ENCODE assay signal across 23 cellular contexts in the genomic region with DNA sequence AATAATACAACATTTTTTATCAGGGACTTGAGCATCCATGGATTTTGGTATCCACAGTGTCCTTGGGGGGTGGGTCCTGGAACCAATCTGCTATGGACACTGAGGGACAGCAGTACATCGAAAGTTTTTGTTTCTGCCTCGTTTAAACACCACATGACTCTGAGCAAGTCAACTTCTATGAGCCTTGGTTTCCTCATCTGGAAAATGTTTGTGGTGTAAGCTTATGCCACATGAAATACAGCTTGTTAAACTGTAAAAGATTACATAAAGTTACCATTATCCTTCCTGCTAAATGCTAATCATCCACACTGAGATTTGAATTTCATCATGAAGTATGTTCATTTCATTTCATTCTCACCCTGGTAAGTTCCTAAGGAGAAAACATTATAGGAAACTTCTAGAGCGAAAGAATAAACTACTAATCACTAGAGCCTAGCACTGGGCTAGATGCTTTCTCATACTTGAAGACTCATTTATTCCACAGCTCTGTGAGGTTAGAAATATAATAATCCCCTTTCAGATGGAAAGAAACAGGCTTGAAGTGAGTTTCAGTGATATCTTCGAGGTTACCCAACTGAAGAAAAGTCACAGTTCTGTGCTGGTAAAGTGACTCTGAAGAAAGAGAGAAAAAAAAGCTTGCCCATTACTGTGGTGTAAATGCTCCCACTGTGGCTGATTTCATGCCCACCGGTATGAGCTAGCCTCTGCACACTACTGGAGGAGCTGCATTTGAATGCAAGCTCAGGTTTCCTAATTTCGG. TPM values are rescaled to one million over a fixed set of nuclear protein-coding genes. Genes with fewer than 3 reads are reported as not detected.
DNase-seq lines count a peak whose midpoint lies in the region; ATAC-seq and TF ChIP-seq lines count a peak whose summit lies in the region.
"Had no signal": no experiment of that assay in that cellular context is flagged by ENCODE, and none has a peak within 500 bp of the region (broad histone marks: within the 10 kb centered on the region; RNA-seq: fewer than 3 reads in every experiment).

No MANE protein-coding gene starts in this region.

- H2AK5ac ChIP-seq in mesenchymal stem cell (ENCODE audit: low read length, severe bottlenecking), result peak overlapping the region; percentile 65

- intact Hi-C loops in activated T-helper 1 cell treated with anti-CD3 and anti-CD28 coated beads, Interleukin-12 subunit alpha, Interleukin-12 subunit beta, Interleukin-2, Interleukin-4 antibody, amounts not matched to agents 30 ng/mL and 10 ng/mL and 1 ng/mL, durations not matched to agents 14 hours and 24 hours and 36 hours (cut with micrococcal nuclease), result loop anchor here (5.0 kb wide), 2 partner anchors 109 to 894 kb away; no protein-coding TSS in a partner anchor

- peak; percentile 74 for ATAC-seq in activated T-cell treated with anti-CD3 and anti-CD28 coated beads, Interleukin-2, amount 50 U/mL, for 72 hours (replicated peaks in 1 of 2)
- ATAC-seq: activated T-helper 17 cell treated with anti-CD3 and anti-CD28 coated beads, Interleukin-2, amount 50 U/mL, for 72 hours; left colon had no signal

- H3K27ac Mint-ChIP-seq in activated T-cell treated with anti-CD3 and anti-CD28 coated beads, Interleukin-2, amount 50 U/mL, for 72 hours, result no peak overlapping the region
- peak overlapping the region; percentile 8 for H3K27ac Mint-ChIP-seq in activated T-helper 1 cell treated with anti-CD3 and anti-CD28 coated beads, Interleukin-12 subunit alpha, Interleukin-12 subunit beta, Interleukin-2, Interleukin-4 antibody, amounts not matched to agents 30 ng/mL and 10 ng/mL and 1 ng/mL, durations not matched to agents 14 hours and 24 hours and 36 hours
- H3K27ac Mint-ChIP-seq in stimulated activated naive CD8-positive, alpha-beta T cell treated with anti-CD3 and anti-CD28 coated beads, Interleukin-15, Interleukin-2, amounts not matched to agents 100 ng/mL and 50 ng/mL, for 24 hours, result peak overlapping the region; percentile 59
- H3K27ac Mint-ChIP-seq in endodermal cell, result no peak overlapping the region
- H3K27ac Mint-ChIP-seq: activated naive CD4-positive, alpha-beta T cell treated with anti-CD3 and anti-CD28 coated beads, Interleukin-2, amount 50 U/mL, for 24 hours; activated T-helper 17 cell treated with anti-CD3 and anti-CD28 coated beads, Interleukin-2, amount 50 U/mL, for 72 hours had no signal

- H3K36me3 ChIP-seq in mesenchymal stem cell (ENCODE audit: control insufficient read depth in 1 of 2, insufficient read depth in 2 of 2, low read depth in 1 of 2, low read length in 2 of 2), result no peaks in the 10 kb centered on the region
- H3K36me3 ChIP-seq in endodermal cell (ENCODE audit: control insufficient read depth, insufficient read depth, low read length), result no peaks in the 10 kb centered on the region
- H3K36me3 ChIP-seq: BE2C, MG63, transverse colon had no signal

- H3K9me3 ChIP-seq in mesenchymal stem cell (ENCODE audit: control insufficient read depth, low read length) (no peaks in the 10 kb centered on the region), endodermal cell (ENCODE audit: control insufficient read depth, low read length) (no peaks in the 10 kb centered on the region)
- H3K9me3 ChIP-seq: BE2C, MG63, transverse colon had no signal

- no peak overlapping the region for H2BK5ac ChIP-seq in mesenchymal stem cell (ENCODE audit: low read depth, low read length, poor library complexity, severe bottlenecking)

- H3K4me3 ChIP-seq in mesenchymal stem cell (ENCODE audit: insufficient read depth in 1 of 2, low read depth in 1 of 2, low read length in 2 of 2), result no peak overlapping the region
- no peak overlapping the region for H3K4me3 ChIP-seq in endodermal cell (ENCODE audit: low read length)
- H3K4me3 ChIP-seq: MG63, transverse colon had no signal

- H2AFZ ChIP-seq in mesenchymal stem cell (ENCODE audit: low read depth, low read length), result no peak overlapping the region

- H4K91ac ChIP-seq in mesenchymal stem cell (ENCODE audit: low read length), result no peak overlapping the region

- H3K14ac ChIP-seq in mesenchymal stem cell (ENCODE audit: low read length in 2 of 2), result no peak overlapping the region

- H3K4me1 ChIP-seq in mesenchymal stem cell (ENCODE audit: control insufficient read depth, insufficient read depth, low read depth, low read length) (peaks cover 20% of the 10 kb centered on the region), endodermal cell (ENCODE audit: control insufficient read depth, insufficient read depth, low read length) (no peaks in the 10 kb centered on the region)

- H3K27me3 Mint-ChIP-seq in activated T-cell treated with anti-CD3 and anti-CD28 coated beads, Interleukin-2, amount 50 U/mL, for 72 hours (ENCODE audit: low read depth), result peaks cover 32% of the 10 kb centered on the region
- peaks cover 13% of the 10 kb centered on the region for H3K27me3 Mint-ChIP-seq in activated T-helper 1 cell treated with anti-CD3 and anti-CD28 coated beads, Interleukin-12 subunit alpha, Interleukin-12 subunit beta, Interleukin-2, Interleukin-4 antibody, amounts not matched to agents 30 ng/mL and 10 ng/mL and 1 ng/mL, durations not matched to agents 14 hours and 24 hours and 36 hours (ENCODE audit: insufficient read depth)
- peaks cover 6% of the 10 kb centered on the region for H3K27me3 Mint-ChIP-seq in stimulated activated naive CD8-positive, alpha-beta T cell treated with anti-CD3 and anti-CD28 coated beads, Interleukin-15, Interleukin-2, amounts not matched to agents 100 ng/mL and 50 ng/mL, for 24 hours
- peaks cover 2% of the 10 kb centered on the region for H3K27me3 Mint-ChIP-seq in endodermal cell (ENCODE audit: insufficient read depth)
- H3K27me3 Mint-ChIP-seq: activated naive CD4-positive, alpha-beta T cell treated with anti-CD3 and anti-CD28 coated beads, Interleukin-2, amount 50 U/mL, for 24 hours had no signal

- H3K9ac ChIP-seq in mesenchymal stem cell (ENCODE audit: low read length), result peak overlapping the region; percentile 71
- no peak overlapping the region for H3K9ac ChIP-seq in endodermal cell (ENCODE audit: extremely low read depth, low read length, poor library complexity, severe bottlenecking)
- H3K9ac ChIP-seq: KMS-11 had no signal

- peak in 1 of 2 donors; percentile 3 for DNase-seq in activated T-cell treated with anti-CD3 and anti-CD28 coated beads, Interleukin-2, amount 50 U/mL, for 72 hours
- no peak for DNase-seq in activated T-cell treated with anti-CD3 and anti-CD28 coated beads, Interleukin-2, amount 50 U/mL, for 1 hour
- DNase-seq in activated T-helper 1 cell treated with anti-CD3 and anti-CD28 coated beads, Interleukin-12 subunit alpha, Interleukin-12 subunit beta, Interleukin-2, Interleukin-4 antibody, amounts not matched to agents 30 ng/mL and 10 ng/mL and 1 ng/mL, durations not matched to agents 14 hours and 24 hours and 36 hours (ENCODE audit: low spot score), result no peak
- DNase-seq in mesenchymal stem cell, result no peak
- DNase-seq in endodermal cell, result no peak
- DNase-seq in NCI-H1694 (lab: John Stamatoyannopoulos, UW), result no peak
- DNase-seq in NCI-H226, result no peak
- DNase-seq: anterior cingulate cortex; BE2C; CD8-positive, alpha-beta memory T cell; GOT3; hypothalamus; left colon; MG63; NCI-H2029 treated with DMSO at 0.1 percent for 48 hours; NCI-H526; small intestine; T-helper 2 cell; transverse colon had no signal

- no peak overlapping the region for H2BK15ac ChIP-seq in mesenchymal stem cell (ENCODE audit: low read depth, poor library complexity, severe bottlenecking)

- H3K23ac ChIP-seq in mesenchymal stem cell (ENCODE audit: low read length in 2 of 2), result no peak overlapping the region

- H3K9me3 Mint-ChIP-seq in activated T-cell treated with anti-CD3 and anti-CD28 coated beads, Interleukin-2, amount 50 U/mL, for 72 hours, result no peaks in the 10 kb centered on the region
- no peaks in the 10 kb centered on the region for H3K9me3 Mint-ChIP-seq in activated T-helper 1 cell treated with anti-CD3 and anti-CD28 coated beads, Interleukin-12 subunit alpha, Interleukin-12 subunit beta, Interleukin-2, Interleukin-4 antibody, amounts not matched to agents 30 ng/mL and 10 ng/mL and 1 ng/mL, durations not matched to agents 14 hours and 24 hours and 36 hours
- no peaks in the 10 kb centered on the region for H3K9me3 Mint-ChIP-seq in stimulated activated naive CD8-positive, alpha-beta T cell treated with anti-CD3 and anti-CD28 coated beads, Interleukin-15, Interleukin-2, amounts not matched to agents 100 ng/mL and 50 ng/mL, for 24 hours
- no peaks in the 10 kb centered on the region for H3K9me3 Mint-ChIP-seq in endodermal cell
- H3K9me3 Mint-ChIP-seq: activated naive CD4-positive, alpha-beta T cell treated with anti-CD3 and anti-CD28 coated beads, Interleukin-2, amount 50 U/mL, for 24 hours; activated T-helper 17 cell treated with anti-CD3 and anti-CD28 coated beads, Interleukin-2, amount 50 U/mL, for 72 hours; CD8-positive, alpha-beta memory T cell had no signal

- no peak overlapping the region for H3K4me2 ChIP-seq in mesenchymal stem cell (ENCODE audit: low read length, poor library complexity, severe bottlenecking)
- H3K4me2 ChIP-seq: KMS-11 had no signal

- H4K8ac ChIP-seq in mesenchymal stem cell (ENCODE audit: low read length), result no peak overlapping the region

- no peak overlapping the region for H2BK12ac ChIP-seq in mesenchymal stem cell (ENCODE audit: low read length in 2 of 2)

- no peak for TF ChIP-seq CTCF in endodermal cell (conservative IDR thresholded peaks at IDR 0.05)

- H3K4me3 Mint-ChIP-seq in activated T-cell treated with anti-CD3 and anti-CD28 coated beads, Interleukin-2, amount 50 U/mL, for 72 hours, result no peak overlapping the region
- H3K4me3 Mint-ChIP-seq in activated T-helper 1 cell treated with anti-CD3 and anti-CD28 coated beads, Interleukin-12 subunit alpha, Interleukin-12 subunit beta, Interleukin-2, Interleukin-4 antibody, amounts not matched to agents 30 ng/mL and 10 ng/mL and 1 ng/mL, durations not matched to agents 14 hours and 24 hours and 36 hours, result no peak overlapping the region
- no peak overlapping the region for H3K4me3 Mint-ChIP-seq in stimulated activated naive CD8-positive, alpha-beta T cell treated with anti-CD3 and anti-CD28 coated beads, Interleukin-15, Interleukin-2, amounts not matched to agents 100 ng/mL and 50 ng/mL, for 24 hours
- no peak overlapping the region for H3K4me3 Mint-ChIP-seq in endodermal cell
- H3K4me3 Mint-ChIP-seq: activated naive CD4-positive, alpha-beta T cell treated with anti-CD3 and anti-CD28 coated beads, Interleukin-2, amount 50 U/mL, for 24 hours; activated T-helper 17 cell treated with anti-CD3 and anti-CD28 coated beads, Interleukin-2, amount 50 U/mL, for 72 hours; CD8-positive, alpha-beta memory T cell had no signal

- no peak overlapping the region for H2BK120ac ChIP-seq in mesenchymal stem cell (ENCODE audit: low read depth, low read length)

- H3K27ac ChIP-seq in mesenchymal stem cell (ENCODE audit: low read length, poor library complexity, severe bottlenecking) (no peak overlapping the region), endodermal cell (ENCODE audit: low read depth, low read length) (no peak overlapping the region)
- H3K27ac ChIP-seq: KMS-11, transverse colon had no signal

- no peak overlapping the region for H3K18ac ChIP-seq in mesenchymal stem cell (ENCODE audit: low read depth in 1 of 2, low read length in 2 of 2)

- WGBS in mesenchymal stem cell, result 88% methylated on average over 5 of the region's 6 CpGs
- WGBS in endodermal cell (ENCODE audit: insufficient coverage in 1 of 2, insufficient read length in 1 of 2), 2 experiments, result 88 to 89% methylated on average over 3 to 6 of the region's 6 CpGs

- no peak overlapping the region for H3K4ac ChIP-seq in mesenchymal stem cell (ENCODE audit: low read depth in 1 of 2, low read length in 2 of 2)

- no peaks in the 10 kb centered on the region for H3K36me3 Mint-ChIP-seq in activated T-cell treated with anti-CD3 and anti-CD28 coated beads, Interleukin-2, amount 50 U/mL, for 72 hours (ENCODE audit: insufficient read depth in 2 of 2)
- no peaks in the 10 kb centered on the region for H3K36me3 Mint-ChIP-seq in activated T-helper 1 cell treated with anti-CD3 and anti-CD28 coated beads, Interleukin-12 subunit alpha, Interleukin-12 subunit beta, Interleukin-2, Interleukin-4 antibody, amounts not matched to agents 30 ng/mL and 10 ng/mL and 1 ng/mL, durations not matched to agents 14 hours and 24 hours and 36 hours (ENCODE audit: low read depth)
- H3K36me3 Mint-ChIP-seq in stimulated activated naive CD8-positive, alpha-beta T cell treated with anti-CD3 and anti-CD28 coated beads, Interleukin-15, Interleukin-2, amounts not matched to agents 100 ng/mL and 50 ng/mL, for 24 hours (ENCODE audit: low read depth), result no peaks in the 10 kb centered on the region
- no peaks in the 10 kb centered on the region for H3K36me3 Mint-ChIP-seq in endodermal cell (ENCODE audit: low read depth)
- H3K36me3 Mint-ChIP-seq: activated naive CD4-positive, alpha-beta T cell treated with anti-CD3 and anti-CD28 coated beads, Interleukin-2, amount 50 U/mL, for 24 hours; CD8-positive, alpha-beta memory T cell had no signal

- peaks cover 16% of the 10 kb centered on the region for H3K4me1 Mint-ChIP-seq in activated T-cell treated with anti-CD3 and anti-CD28 coated beads, Interleukin-2, amount 50 U/mL, for 72 hours (ENCODE audit: low read depth)
- H3K4me1 Mint-ChIP-seq in activated T-helper 1 cell treated with anti-CD3 and anti-CD28 coated beads, Interleukin-12 subunit alpha, Interleukin-12 subunit beta, Interleukin-2, Interleukin-4 antibody, amounts not matched to agents 30 ng/mL and 10 ng/mL and 1 ng/mL, durations not matched to agents 14 hours and 24 hours and 36 hours (ENCODE audit: low read depth), result peaks cover 10% of the 10 kb centered on the region
- H3K4me1 Mint-ChIP-seq in stimulated activated naive CD8-positive, alpha-beta T cell treated with anti-CD3 and anti-CD28 coated beads, Interleukin-15, Interleukin-2, amounts not matched to agents 100 ng/mL and 50 ng/mL, for 24 hours (ENCODE audit: low read depth), result peaks cover 18% of the 10 kb centered on the region
- no peaks in the 10 kb centered on the region for H3K4me1 Mint-ChIP-seq in endodermal cell
- H3K4me1 Mint-ChIP-seq: activated naive CD4-positive, alpha-beta T cell treated with anti-CD3 and anti-CD28 coated beads, Interleukin-2, amount 50 U/mL, for 24 hours; activated T-helper 17 cell treated with anti-CD3 and anti-CD28 coated beads, Interleukin-2, amount 50 U/mL, for 72 hours; CD8-positive, alpha-beta memory T cell had no signal

- H3K79me1 ChIP-seq in mesenchymal stem cell (replicated peaks; ENCODE audit: low read length, poor library complexity, severe bottlenecking), result no peaks in the 10 kb centered on the region

- H3K27me3 ChIP-seq in mesenchymal stem cell (ENCODE audit: control insufficient read depth in 1 of 2, insufficient read depth in 1 of 2, low read length in 2 of 2), result no peaks in the 10 kb centered on the region
- no peaks in the 10 kb centered on the region for H3K27me3 ChIP-seq in endodermal cell (ENCODE audit: control insufficient read depth, insufficient read depth, low read length, poor library complexity, severe bottlenecking)
- H3K27me3 ChIP-seq: BE2C, MG63, transverse colon had no signal

RNA-seq across cellular contexts. Expression of a gene that starts 29.2 kb away (rescaled TPM):
- total RNA-seq in activated T-cell treated with anti-CD3 and anti-CD28 coated beads, Interleukin-2, amount 50 U/mL, for 72 hours, result 10 to 100 TPM; 50.1 to 59.3 TPM
- total RNA-seq in activated T-helper 1 cell treated with anti-CD3 and anti-CD28 coated beads, Interleukin-12 subunit alpha, Interleukin-12 subunit beta, Interleukin-2, Interleukin-4 antibody, amounts not matched to agents 30 ng/mL and 10 ng/mL and 1 ng/mL, durations not matched to agents 14 hours and 24 hours and 36 hours, result 48.8 and 51.0 TPM in 2 replicates
- polyA plus RNA-seq in mesenchymal stem cell (2013, experiment 1 of 2), result 212 TPM
- 217 TPM for polyA plus RNA-seq in mesenchymal stem cell (2013, experiment 2 of 2)
- total RNA-seq in endodermal cell, result 10 to 100 TPM; 82.4 to 82.9 TPM
- polyA plus RNA-seq in endodermal cell (2013, experiment 1 of 2), result 73.4 TPM
- polyA plus RNA-seq in endodermal cell (2013, experiment 2 of 2), result 71.3 TPM

RNA-seq across cellular contexts. Expression of a gene that starts 54.6 kb away (rescaled TPM):
- 10 to 100 TPM; 68.2 to 93.1 TPM for total RNA-seq in activated T-cell treated with anti-CD3 and anti-CD28 coated beads, Interleukin-2, amount 50 U/mL, for 72 hours
- 72.5 and 77.2 TPM in 2 replicates for total RNA-seq in activated T-helper 1 cell treated with anti-CD3 and anti-CD28 coated beads, Interleukin-12 subunit alpha, Interleukin-12 subunit beta, Interleukin-2, Interleukin-4 antibody, amounts not matched to agents 30 ng/mL and 10 ng/mL and 1 ng/mL, durations not matched to agents 14 hours and 24 hours and 36 hours
- polyA plus RNA-seq in mesenchymal stem cell (2013, experiment 1 of 2), result 9.8 TPM
- polyA plus RNA-seq in mesenchymal stem cell (2013, experiment 2 of 2), result 9.3 TPM
- 10 to 100 TPM; 11.9 to 17.6 TPM for total RNA-seq in endodermal cell
- 9.7 TPM for polyA plus RNA-seq in endodermal cell (2013, experiment 1 of 2)
- 9.9 TPM for polyA plus RNA-seq in endodermal cell (2013, experiment 2 of 2)

Comparison
In these comparisons a context has a peak if more than half of its experiments do, and no peak if none do; other contexts are left out.
1. H3K27ac Mint-ChIP-seq: peak in activated T-helper 1 cell treated with anti-CD3 and anti-CD28 coated beads, Interleukin-12 subunit alpha, Interleukin-12 subunit beta, Interleukin-2, Interleukin-4 antibody, amounts not matched to agents 30 ng/mL and 10 ng/mL and 1 ng/mL, durations not matched to agents 14 hours and 24 hours and 36 hours (single experiment) and stimulated activated naive CD8-positive, alpha-beta T cell treated with anti-CD3 and anti-CD28 coated beads, Interleukin-15, Interleukin-2, amounts not matched to agents 100 ng/mL and 50 ng/mL, for 24 hours (single experiment); none in activated T-cell treated with anti-CD3 and anti-CD28 coated beads, Interleukin-2, amount 50 U/mL, for 72 hours (single experiment) and endodermal cell (single experiment).